In the genomic region with DNA sequence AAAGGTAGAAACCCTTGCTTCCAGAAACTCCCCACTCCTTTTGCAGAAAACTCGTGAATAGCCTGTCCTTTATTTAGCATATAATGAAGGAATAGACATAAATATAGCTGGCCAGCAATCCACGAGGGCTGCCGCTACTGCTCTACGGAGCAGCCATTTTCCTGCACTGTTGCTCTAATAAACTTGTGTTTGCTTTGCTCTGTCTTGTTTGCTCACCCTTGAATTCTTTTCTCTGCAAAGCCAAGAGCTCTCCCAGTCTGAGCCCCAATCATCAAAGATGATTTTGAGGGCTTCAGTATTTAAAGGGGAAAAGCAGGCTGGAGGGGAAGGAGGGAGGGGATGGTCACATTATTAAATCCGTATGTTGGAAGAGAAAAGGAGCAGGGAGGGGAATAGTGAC, we compare ENCODE assay signal across 15 cellular contexts. TPM values are rescaled to one million over a fixed set of nuclear protein-coding genes. Genes with fewer than 3 reads are reported as not detected.
DNase-seq lines count a peak whose midpoint lies in the region; ATAC-seq and TF ChIP-seq lines count a peak whose summit lies in the region.
"Had no signal": no experiment of that assay in that cellular context is flagged by ENCODE, and none has a peak within 500 bp of the region (broad histone marks: within the 10 kb centered on the region; RNA-seq: fewer than 3 reads in every experiment).

No MANE protein-coding gene starts in this region.

- peak overlapping the region; percentile 47 for H3K9ac ChIP-seq in GM23248

- no peaks in the 10 kb centered on the region for H3K9me2 ChIP-seq in GM23248 (ENCODE audit: insufficient read depth)

- peak; percentile 72 for ATAC-seq in mucosa of descending colon
- no peak for ATAC-seq in HG03442 (IDR thresholded peaks at IDR 0.05; ENCODE audit: unreplicated experiment)

- H3K27me3 ChIP-seq in GM23248 (replicated peaks; ENCODE audit: insufficient read depth): no peaks in the 10 kb centered on the region
- H3K27me3 ChIP-seq: brain microvascular endothelial cell, spleen had no signal

- peak overlapping the region; percentile 78 for H2AFZ ChIP-seq in GM23248

- intact Hi-C loops in mucosa of descending colon (cut with DNase I, micrococcal nuclease): no loop called here

- H3F3A ChIP-seq in GM23248 (ENCODE audit: insufficient read depth): no peaks in the 10 kb centered on the region

- peak overlapping the region; percentile 66 for H3K4me2 ChIP-seq in GM23248 (ENCODE audit: unreplicated experiment)

- no peaks in the 10 kb centered on the region for H3K36me3 ChIP-seq in GM23248 (ENCODE audit: low read depth)
- H3K36me3 ChIP-seq in mucosa of descending colon (ENCODE audit: low read depth): no peaks in the 10 kb centered on the region
- H3K36me3 ChIP-seq: brain microvascular endothelial cell, spleen had no signal

- peak; percentile 35 for DNase-seq in GM23248
- DNase-seq in mucosa of descending colon: peak in 1 of 3 donors; percentile 34
- DNase-seq in effector CD4-positive, alpha-beta T cell: no peak
- no peak for DNase-seq in NCI-H1436 treated with DMSO at 0.1 percent for 48 hours (lab: John Stamatoyannopoulos, UW)
- DNase-seq in T-helper 9 cell: no peak
- DNase-seq: activated CD4-positive, CD25-positive, alpha-beta regulatory T cell; AML-193; brain microvascular endothelial cell; effector memory CD4-positive, alpha-beta T cell; MM.1S; NCI-H226 had no signal

- H3K4me1 ChIP-seq in GM23248 (ENCODE audit: insufficient read depth) (no peaks in the 10 kb centered on the region), mucosa of descending colon (ENCODE audit: low read depth) (peaks cover 6% of the 10 kb centered on the region)

- H4K20me1 ChIP-seq in GM23248 (ENCODE audit: insufficient read depth): no peaks in the 10 kb centered on the region

- H3K4me3 ChIP-seq in GM23248 (peak overlapping the region; percentile 52), mucosa of descending colon (no peak overlapping the region)
- H3K4me3 ChIP-seq: spleen had no signal

- WGBS in GM23248 (ENCODE audit: low coverage in 1 of 2, low lambda C conversion rate in 2 of 2, missing lambda C conversion rate in 2 of 2), 2 experiments: 8 to 15% methylated on average over 5 of the region's 5 CpGs

- TF ChIP-seq CTCF in 22Rv1 (IDR thresholded peaks at IDR 0.05) (no peak), mucosa of descending colon (IDR thresholded peaks at IDR 0.05) (no peak)

- in situ Hi-C loops in GM23248 (cut with MboI): no loop called here

- no peaks in the 10 kb centered on the region for H3K9me3 ChIP-seq in GM23248 (ENCODE audit: low read depth)
- peaks cover under 1% of the 10 kb centered on the region for H3K9me3 ChIP-seq in mucosa of descending colon

- H3K27ac ChIP-seq in 22Rv1 (peak overlapping the region; percentile 86), GM23248 (no peak overlapping the region), angular gyrus (ENCODE audit: low read depth, low read length) (peak overlapping the region; percentile 48)
- H3K27ac ChIP-seq: brain microvascular endothelial cell, spleen had no signal

- H3K79me2 ChIP-seq in GM23248 (ENCODE audit: insufficient read depth): no peaks in the 10 kb centered on the region

RNA-seq across cellular contexts. Expression of a gene that starts 16.6 kb away (rescaled TPM):
- total RNA-seq in GM23248 (2014; rRNA removed; shearing (Covaris generic)): 4.2 and 12.3 TPM in 2 replicates
- polyA plus RNA-seq in GM23248 (2016; fragmentation: Nextera tagmentation; extraction: Ambion mirVana): 3.6 and 4.2 TPM in 2 replicates
- 10 to 100 TPM; 44.1 to 74.4 (median 58.5) TPM for total RNA-seq in mucosa of descending colon
